Comparison of ENCODE assay signal across 8 cellular contexts in genomic region chr15:84735480-84736061, GRCh38. TPM values are rescaled to one million over a fixed set of nuclear protein-coding genes. Genes with fewer than 3 reads are reported as not detected.
DNase-seq lines count a peak whose midpoint lies in the region; ATAC-seq and TF ChIP-seq lines count a peak whose summit lies in the region.
"Not testable (repeated sequence)": the region's sequence is repeated elsewhere in the genome, so short reads cannot be mapped to it uniquely, and the experiment has no call there.

No MANE protein-coding gene starts in this region.

- H3K27ac ChIP-seq in OCI-LY3 (ENCODE audit: low read length) (peak overlapping the region; percentile 93), esophagus (ENCODE audit: low read depth in 2 of 2, low read length in 1 of 2) (peak overlapping the region; percentile 87 to 95)
- H3K27ac ChIP-seq in naive thymus-derived CD4-positive, alpha-beta T cell (ENCODE audit: low read depth, low read length): peak overlapping the region; percentile 67

- not testable (repeated sequence) for H3K36me3 ChIP-seq in OCI-LY3 (replicated peaks; ENCODE audit: low read depth, low read length); esophagus (ENCODE audit: control insufficient read depth in 2 of 2, insufficient read depth in 2 of 2, low read length in 1 of 2); naive thymus-derived CD4-positive, alpha-beta T cell (ENCODE audit: control insufficient read depth in 2 of 3, insufficient read depth in 3 of 3, low read length in 3 of 3)

- H2AFZ ChIP-seq in OCI-LY3 (ENCODE audit: low read depth, low read length): peak overlapping the region; percentile 84; the same call in 1 of the 2 replicates

- 46 to 48% methylated on average over 9 of the region's 9 CpGs for WGBS in esophagus, 2 donors

- peaks cover 40% of the 10 kb centered on the region for H3K4me1 Mint-ChIP-seq in activated T-helper 2 cell treated with anti-CD3 and anti-CD28 coated beads, Interferon-gamma antibody, Interleukin-2, Interleukin-4, amounts not matched to agents 10 μg/mL and 5 μg/mL and 100 μg/mL, durations not matched to agents 14 hours and 24 hours and 36 hours (ENCODE audit: low read depth)
- peaks cover 38 to 62% (median 50%) of the 10 kb centered on the region in 7 donors for H3K4me1 Mint-ChIP-seq in naive thymus-derived CD4-positive, alpha-beta T cell
- peaks cover 23% of the 10 kb centered on the region for H3K4me1 Mint-ChIP-seq in type B pancreatic cell (ENCODE audit: unreplicated experiment)

- not testable (repeated sequence) for H4K20me1 ChIP-seq in OCI-LY3 (ENCODE audit: insufficient read depth, low read length)

- peak overlapping the region; percentile 59 for H3K4me3 Mint-ChIP-seq in activated T-helper 2 cell treated with anti-CD3 and anti-CD28 coated beads, Interferon-gamma antibody, Interleukin-2, Interleukin-4, amounts not matched to agents 10 μg/mL and 5 μg/mL and 100 μg/mL, durations not matched to agents 14 hours and 24 hours and 36 hours (ENCODE audit: low read depth)
- peak overlapping the region; percentile 71 to 89 (median 84) for H3K4me3 Mint-ChIP-seq in naive thymus-derived CD4-positive, alpha-beta T cell
- H3K4me3 Mint-ChIP-seq in type B pancreatic cell: peak overlapping the region; percentile 71

- not testable (repeated sequence) for H3K27me3 ChIP-seq in OCI-LY3 (ENCODE audit: low read depth, low read length); esophagus (ENCODE audit: control insufficient read depth in 1 of 2, insufficient read depth in 2 of 2, low read length in 2 of 2); naive thymus-derived CD4-positive, alpha-beta T cell (ENCODE audit: control insufficient read depth in 2 of 2, insufficient read depth in 2 of 2, low read length in 2 of 2)

- peaks cover 55% of the 10 kb centered on the region for H3K4me1 ChIP-seq in OCI-LY3 (ENCODE audit: low read length)
- not testable (repeated sequence) for H3K4me1 ChIP-seq in esophagus (ENCODE audit: control insufficient read depth in 2 of 2, insufficient read depth in 2 of 2, low read length in 1 of 2)
- peaks cover 34 to 47% of the 10 kb centered on the region in 2 donors for H3K4me1 ChIP-seq in naive thymus-derived CD4-positive, alpha-beta T cell (ENCODE audit: control insufficient read depth in 2 of 2, insufficient read depth in 2 of 2, low read length in 2 of 2)

- H3K9me3 Mint-ChIP-seq in activated T-helper 2 cell treated with anti-CD3 and anti-CD28 coated beads, Interferon-gamma antibody, Interleukin-2, Interleukin-4, amounts not matched to agents 10 μg/mL and 5 μg/mL and 100 μg/mL, durations not matched to agents 14 hours and 24 hours and 36 hours; naive thymus-derived CD4-positive, alpha-beta T cell; type B pancreatic cell: not testable (repeated sequence)

- H3K9me3 ChIP-seq in OCI-LY3 (ENCODE audit: insufficient read depth, low read length); esophagus (ENCODE audit: control insufficient read depth in 2 of 2, insufficient read depth in 1 of 2, low read depth in 1 of 2, low read length in 1 of 2); naive thymus-derived CD4-positive, alpha-beta T cell (ENCODE audit: control insufficient read depth in 2 of 3, low read length in 3 of 3): not testable (repeated sequence)

- H3K9ac ChIP-seq in OCI-LY3 (ENCODE audit: low read length): peak overlapping the region; percentile 81

- peak; percentile 13; the same call in 1 of the 2 replicates for TF ChIP-seq CTCF in OCI-LY3 (IDR thresholded peaks at IDR 0.05; ENCODE audit: low read depth, low read length)
- TF ChIP-seq CTCF in type B pancreatic cell (conservative IDR thresholded peaks at IDR 0.05): not testable (repeated sequence)

- not testable (repeated sequence) for H3K79me2 ChIP-seq in OCI-LY3 (ENCODE audit: low read length)

- POLR2A ChIA-PET in naive thymus-derived CD4-positive, alpha-beta T cell (lab: Charles Lee): interaction anchor here (0.6 to 8.8 kb wide), 19 partner anchors 9 to 253 kb away, joined by 3 to 453 read pairs (median 5); partner anchors contain the start of genes NMB, SEC11A and WDR73

- CTCF ChIA-PET in naive thymus-derived CD4-positive, alpha-beta T cell (lab: Charles Lee): interaction anchor here (0.6 to 3.2 kb wide), 11 partner anchors 9 to 69 kb away, joined by 3 to 20 read pairs (median 8); partner anchors contain the start of gene SEC11A

- intact Hi-C loops in activated T-helper 2 cell treated with anti-CD3 and anti-CD28 coated beads, Interferon-gamma antibody, Interleukin-2, Interleukin-4, amounts not matched to agents 10 μg/mL and 5 μg/mL and 100 μg/mL, durations not matched to agents 14 hours and 24 hours and 36 hours (cut with micrococcal nuclease): loop anchor here (1.0 to 5.0 kb wide), 7 partner anchors 12 to 247 kb away; partner anchors contain the start of genes NMB, PDE8A, SEC11A and WDR73
- intact Hi-C loops in naive thymus-derived CD4-positive, alpha-beta T cell (cut with micrococcal nuclease): loop anchor here (1.0 to 10.0 kb wide), 8 partner anchors 13 to 969 kb away; partner anchors contain the start of genes SEC11A (in 2 of the 2), WDR73 (in 2 of the 2), ZNF592 (in 2 of the 2) and NMB (in 1 of the 2)

- peak; percentile 32 for DNase-seq in activated T-helper 2 cell treated with anti-CD3 and anti-CD28 coated beads, Interferon-gamma antibody, Interleukin-2, Interleukin-4, amounts not matched to agents 10 μg/mL and 5 μg/mL and 100 μg/mL, durations not matched to agents 14 hours and 24 hours and 36 hours (ENCODE audit: low spot score)
- peak in 1 of 9 donors; percentile 49 for DNase-seq in naive thymus-derived CD4-positive, alpha-beta T cell
- DNase-seq in type B pancreatic cell (ENCODE audit: extremely low spot score, unreplicated experiment): not testable (repeated sequence)

- H3K4me3 ChIP-seq in OCI-LY3 (ENCODE audit: low read length) (peak overlapping the region; percentile 71), esophagus (ENCODE audit: low read depth in 1 of 2, low read length in 2 of 2) (peak overlapping the region; percentile 5 to 34)
- peak overlapping the region; percentile 56 for H3K4me3 ChIP-seq in naive thymus-derived CD4-positive, alpha-beta T cell (ENCODE audit: low read length)

- H3K27ac Mint-ChIP-seq in activated T-helper 2 cell treated with anti-CD3 and anti-CD28 coated beads, Interferon-gamma antibody, Interleukin-2, Interleukin-4, amounts not matched to agents 10 μg/mL and 5 μg/mL and 100 μg/mL, durations not matched to agents 14 hours and 24 hours and 36 hours: peak overlapping the region; percentile 95
- peak overlapping the region; percentile 89 to 96 (median 93) for H3K27ac Mint-ChIP-seq in naive thymus-derived CD4-positive, alpha-beta T cell
- peak overlapping the region; percentile 95 for H3K27ac Mint-ChIP-seq in type B pancreatic cell

- H3K27me3 Mint-ChIP-seq in activated T-helper 2 cell treated with anti-CD3 and anti-CD28 coated beads, Interferon-gamma antibody, Interleukin-2, Interleukin-4, amounts not matched to agents 10 μg/mL and 5 μg/mL and 100 μg/mL, durations not matched to agents 14 hours and 24 hours and 36 hours (ENCODE audit: low read depth); naive thymus-derived CD4-positive, alpha-beta T cell; type B pancreatic cell: not testable (repeated sequence)

- peak; percentile 54 for ATAC-seq in GM18511 (IDR thresholded peaks at IDR 0.05; ENCODE audit: unreplicated experiment)
- peak; percentile 32 for ATAC-seq in GM21825 (IDR thresholded peaks at IDR 0.05; ENCODE audit: unreplicated experiment)
- ATAC-seq in HG03280 (IDR thresholded peaks at IDR 0.05; ENCODE audit: unreplicated experiment): peak; percentile 28
- ATAC-seq in naive thymus-derived CD4-positive, alpha-beta T cell: peak; percentile 49

- not testable (repeated sequence) for H3K36me3 Mint-ChIP-seq in activated T-helper 2 cell treated with anti-CD3 and anti-CD28 coated beads, Interferon-gamma antibody, Interleukin-2, Interleukin-4, amounts not matched to agents 10 μg/mL and 5 μg/mL and 100 μg/mL, durations not matched to agents 14 hours and 24 hours and 36 hours (ENCODE audit: low read depth); naive thymus-derived CD4-positive, alpha-beta T cell; type B pancreatic cell

- peak overlapping the region; percentile 90 for H3K4me2 ChIP-seq in OCI-LY3 (ENCODE audit: low read length)

RNA-seq across cellular contexts. Expression of gene ZNF592, which starts 12.8 kb away (rescaled TPM):
- 29.3 and 31.3 TPM in 2 replicates for total RNA-seq in activated T-helper 2 cell treated with anti-CD3 and anti-CD28 coated beads, Interferon-gamma antibody, Interleukin-2, Interleukin-4, amounts not matched to agents 10 μg/mL and 5 μg/mL and 100 μg/mL, durations not matched to agents 14 hours and 24 hours and 36 hours
- polyA plus RNA-seq in esophagus: 1 to 10 TPM; 4.8 to 6.1 TPM
- total RNA-seq in naive thymus-derived CD4-positive, alpha-beta T cell: 10 to 100 TPM; 36.6 to 39.0 (median 37.6) TPM
- polyA plus RNA-seq in naive thymus-derived CD4-positive, alpha-beta T cell: 10 to 100 TPM in 1 of 2 donors, 1 to 10 TPM in 1; 4.9 to 14.0 TPM
- total RNA-seq in type B pancreatic cell (ENCODE audit: low replicate concordance): 26.4 and 26.8 TPM in 2 replicates

RNA-seq across cellular contexts. Expression of gene SEC11A, which starts 19.6 kb away (rescaled TPM):
- total RNA-seq in activated T-helper 2 cell treated with anti-CD3 and anti-CD28 coated beads, Interferon-gamma antibody, Interleukin-2, Interleukin-4, amounts not matched to agents 10 μg/mL and 5 μg/mL and 100 μg/mL, durations not matched to agents 14 hours and 24 hours and 36 hours: 115 and 117 TPM in 2 replicates
- polyA plus RNA-seq in esophagus: 10 to 100 TPM; 67.3 to 74.6 TPM
- total RNA-seq in naive thymus-derived CD4-positive, alpha-beta T cell: 100 to 1,000 TPM in 1 of 5 experiments, 10 to 100 TPM in 4; 54.3 to 108 (median 63.5) TPM
- polyA plus RNA-seq in naive thymus-derived CD4-positive, alpha-beta T cell: 100 to 1,000 TPM; 116 to 136 TPM
- total RNA-seq in type B pancreatic cell (ENCODE audit: low replicate concordance): 178 and 185 TPM in 2 replicates

Comparison
In these comparisons a context has a peak if more than half of its experiments do, and no peak if none do; other contexts are left out.
1. H3K4me3 ChIP-seq: peak in every context shown above with its lines; median percentile 71 in OCI-LY3; 56 in naive thymus-derived CD4-positive, alpha-beta T cell; 20 in esophagus.